25 cellular contexts compared by ENCODE assay signal in genomic region chr5:112385566-112385965, GRCh38. TPM values are rescaled to one million over a fixed set of nuclear protein-coding genes. Genes with fewer than 3 reads are reported as not detected.
DNase-seq lines count a peak whose midpoint lies in the region; ATAC-seq and TF ChIP-seq lines count a peak whose summit lies in the region.
"Had no signal": no experiment of that assay in that cellular context is flagged by ENCODE, and none has a peak within 500 bp of the region (broad histone marks: within the 10 kb centered on the region; RNA-seq: fewer than 3 reads in every experiment).

No MANE protein-coding gene starts in this region.

- TF ChIP-seq EP300 in transverse colon (IDR thresholded peaks at IDR 0.05; ENCODE audit: low read depth): no peak

- no peak overlapping the region for H3K4me2 ChIP-seq in trophoblast cell (ENCODE audit: low read length)

- H3K23ac ChIP-seq in trophoblast cell (ENCODE audit: low read length): no peak overlapping the region

- H3K4ac ChIP-seq in trophoblast cell (ENCODE audit: low read depth, low read length): no peak overlapping the region

- no peak overlapping the region for H2BK5ac ChIP-seq in trophoblast cell (ENCODE audit: low read depth, low read length, poor library complexity)

- H3K4me1 Mint-ChIP-seq in activated CD4-positive, alpha-beta T cell treated with anti-CD3 and anti-CD28 coated beads, Interleukin-2, amount 10 ng/mL, durations not matched to agents 24 days and 14 days: no peaks in the 10 kb centered on the region

- H3K27ac Mint-ChIP-seq in activated CD4-positive, alpha-beta T cell treated with anti-CD3 and anti-CD28 coated beads, Interleukin-2, amount 10 ng/mL, durations not matched to agents 24 days and 14 days: no peak overlapping the region
- H3K27ac Mint-ChIP-seq: B cell; CD8-positive, alpha-beta T cell had no signal

- no peak for TF ChIP-seq CTCF in GM12865 (IDR thresholded peaks at IDR 0.05; ENCODE audit: insufficient read depth, low read depth, low read length, missing control alignments)
- TF ChIP-seq CTCF in transverse colon (IDR thresholded peaks at IDR 0.05): no peak

- in situ Hi-C loops in transverse colon (cut with MboI; ENCODE audit: low pct_ligation_motif_present in 1 of 4, low pct_unique_long_range_greater_than_20kb in 1 of 4, low sequenced_read_pairs in 3 of 4): no loop called here

- H3K9me3 Mint-ChIP-seq in activated CD4-positive, alpha-beta T cell treated with anti-CD3 and anti-CD28 coated beads, Interleukin-2, amount 10 ng/mL, durations not matched to agents 24 days and 14 days: no peaks in the 10 kb centered on the region
- H3K9me3 Mint-ChIP-seq: CD8-positive, alpha-beta T cell had no signal

- no peaks in the 10 kb centered on the region for H3K36me3 Mint-ChIP-seq in activated CD4-positive, alpha-beta T cell treated with anti-CD3 and anti-CD28 coated beads, Interleukin-2, amount 10 ng/mL, durations not matched to agents 24 days and 14 days (ENCODE audit: low read depth)
- H3K36me3 Mint-ChIP-seq: CD8-positive, alpha-beta T cell had no signal

- H3K79me1 ChIP-seq in trophoblast cell (ENCODE audit: low read length): no peaks in the 10 kb centered on the region

- H4K8ac ChIP-seq in trophoblast cell (ENCODE audit: low read depth, low read length): no peak overlapping the region

- H3K27me3 ChIP-seq in trophoblast cell (ENCODE audit: insufficient read depth, low read length) (no peaks in the 10 kb centered on the region), transverse colon (no peaks in the 10 kb centered on the region)

- H3K27ac ChIP-seq in trophoblast cell (ENCODE audit: low read depth, low read length): no peak overlapping the region
- no peak overlapping the region for H3K27ac ChIP-seq in transverse colon
- H3K27ac ChIP-seq: 22Rv1, C4-2B, SJSA1 had no signal

- H3K4me3 ChIP-seq in GM12865 (ENCODE audit: low read depth, low read length) (no peak overlapping the region), trophoblast cell (ENCODE audit: low read depth, low read length) (no peak overlapping the region), transverse colon (no peak overlapping the region)
- H3K4me3 ChIP-seq: SJSA1 had no signal

- intact Hi-C loops in activated CD4-positive, alpha-beta T cell treated with anti-CD3 and anti-CD28 coated beads, Interleukin-2, amount 10 ng/mL, durations not matched to agents 24 days and 14 days (cut with micrococcal nuclease): no loop called here
- intact Hi-C loops in transverse colon (cut with DNase I; ENCODE audit: low total_unique reads): no loop called here

- H3K9ac ChIP-seq in trophoblast cell (ENCODE audit: low read length): no peak overlapping the region

- H3K4me3 Mint-ChIP-seq in activated CD4-positive, alpha-beta T cell treated with anti-CD3 and anti-CD28 coated beads, Interleukin-2, amount 10 ng/mL, durations not matched to agents 24 days and 14 days: no peak overlapping the region
- H3K4me3 Mint-ChIP-seq: B cell; CD8-positive, alpha-beta T cell had no signal

- peaks cover 2% of the 10 kb centered on the region for H3K27me3 Mint-ChIP-seq in activated CD4-positive, alpha-beta T cell treated with anti-CD3 and anti-CD28 coated beads, Interleukin-2, amount 10 ng/mL, durations not matched to agents 24 days and 14 days
- H3K27me3 Mint-ChIP-seq: B cell had no signal

- no peak for TF ChIP-seq POLR2A in transverse colon (IDR thresholded peaks at IDR 0.05)

- H3K36me3 ChIP-seq in trophoblast cell (ENCODE audit: control insufficient read depth in 1 of 2, insufficient read depth in 2 of 2, low read length in 2 of 2) (no peaks in the 10 kb centered on the region), transverse colon (no peaks in the 10 kb centered on the region)
- H3K36me3 ChIP-seq: SJSA1 had no signal

- H4K91ac ChIP-seq in trophoblast cell (ENCODE audit: low read depth, low read length): no peak overlapping the region

- no peaks in the 10 kb centered on the region for H3K4me1 ChIP-seq in trophoblast cell (ENCODE audit: control insufficient read depth in 1 of 2, insufficient read depth in 2 of 2, low read length in 2 of 2)
- peaks cover 0 to 2% (median 0%) of the 10 kb centered on the region in 4 donors for H3K4me1 ChIP-seq in transverse colon
- H3K4me1 ChIP-seq: Caco-2, SJSA1 had no signal

- H3K18ac ChIP-seq in trophoblast cell (ENCODE audit: low read length): no peak overlapping the region

- no peak overlapping the region for H2BK12ac ChIP-seq in trophoblast cell (ENCODE audit: low read length)

- H4K12ac ChIP-seq in trophoblast cell (ENCODE audit: low read depth, low read length): no peak overlapping the region

- H3K14ac ChIP-seq in trophoblast cell (ENCODE audit: low read length): no peak overlapping the region

- WGBS in trophoblast cell (ENCODE audit: extremely low coverage, insufficient coverage, insufficient read length): no CpG with 5 or more reads among the region's 3 CpGs
- 73 to 75% methylated on average over 3 of the region's 3 CpGs for WGBS in transverse colon (ENCODE audit: low coverage in 1 of 2), 2 donors

- H2BK120ac ChIP-seq in trophoblast cell (ENCODE audit: insufficient read depth, low read length, poor library complexity): no peak overlapping the region

- H3K9me3 ChIP-seq in trophoblast cell (ENCODE audit: insufficient read depth, low read depth, low read length) (no peaks in the 10 kb centered on the region), transverse colon (no peaks in the 10 kb centered on the region)
- H3K9me3 ChIP-seq: Caco-2, SJSA1 had no signal

- no peak overlapping the region for H2AFZ ChIP-seq in trophoblast cell (ENCODE audit: insufficient read depth, low read length, poor library complexity)

- ATAC-seq in GM19025 (IDR thresholded peaks at IDR 0.05; ENCODE audit: low read depth, unreplicated experiment) (peak; percentile 75), HG02852 (IDR thresholded peaks at IDR 0.05; ENCODE audit: unreplicated experiment) (peak; percentile 84), HG03565 (IDR thresholded peaks at IDR 0.05; ENCODE audit: unreplicated experiment) (peak; percentile 43), HG02885 (IDR thresholded peaks at IDR 0.05; ENCODE audit: poor library complexity, unreplicated experiment) (no peak)
- ATAC-seq: CD8-positive, alpha-beta T cell had no signal

- peak; percentile 18 for DNase-seq in GM12865 (ENCODE audit: low read depth)
- DNase-seq in activated CD4-positive, alpha-beta T cell treated with anti-CD3 and anti-CD28 coated beads, Interleukin-2, amount 10 ng/mL, durations not matched to agents 24 days and 14 days: no peak
- DNase-seq in trophoblast cell: no peak
- no peak for DNase-seq in transverse colon
- DNase-seq: Caco-2; CD8-positive, alpha-beta T cell; GF-D8; H7; IMR-90; KG1; MM.1S; NCI-H2029; NCI-H446 treated with DMSO at 0.1 percent for 48 hours; NCI-H526; Right ventricle myocardium superior; RPMI8226; T-helper 2 cell had no signal

- H3K79me2 ChIP-seq in trophoblast cell (ENCODE audit: control insufficient read depth, insufficient read depth, low read length, poor library complexity): no peaks in the 10 kb centered on the region

- no peak overlapping the region for H2AK5ac ChIP-seq in trophoblast cell (ENCODE audit: low read length)

RNA-seq across cellular contexts. Expression of gene EPB41L4A, which starts 33.5 kb away (rescaled TPM):
- not detected in 2 replicates for total RNA-seq in activated CD4-positive, alpha-beta T cell treated with anti-CD3 and anti-CD28 coated beads, Interleukin-2, amount 10 ng/mL, durations not matched to agents 24 days and 14 days
- 5.7 and 6.6 TPM in 2 replicates for polyA plus RNA-seq in trophoblast cell (2013)
- 10 to 100 TPM; 10.1 to 32.9 (median 11.6) TPM for total RNA-seq in transverse colon

Comparison
In these comparisons a context has a peak if more than half of its experiments do, and no peak if none do; other contexts are left out.
1. RNA of gene EPB41L4A, which starts 33.5 kb away (total RNA-seq): 10.1 to 32.9 TPM in transverse colon; not detected in activated CD4-positive, alpha-beta T cell treated with anti-CD3 and anti-CD28 coated beads, Interleukin-2, amount 10 ng/mL, durations not matched to agents 24 days and 14 days; every median in the first group is over 10 times any median in the second.